In genomic region chr6:107459283-107460073, GRCh38 we compare ENCODE assay signal across 1 cellular context.
TF ChIP-seq lines count a peak whose summit lies in the region.

TSS of gene PDSS2 (minus strand) at chr6:107459564. CDS start at chr6:107459285, 279 bp downstream.

TF ChIP-seq in H1, 55 proteins besides CTCF, POLR2A, EP300 and RAD21 (continued from another document):
- TF ChIP-seq PHF8 (conservative IDR thresholded peaks at IDR 0.05; ENCODE audit: low read depth, low read length), result peak; percentile 62
- TF ChIP-seq RXRA (IDR thresholded peaks at IDR 0.05; ENCODE audit: insufficient read depth, low read depth, low read length), result no peak
- TF ChIP-seq POLR2AphosphoS5 (IDR thresholded peaks at IDR 0.05; ENCODE audit: low read depth, low read length), result peak; percentile 81
- 0 out of 2 replicates have a peak, but pooled peaks have one; percentile 3 for TF ChIP-seq JUN (IDR thresholded peaks at IDR 0.05; ENCODE audit: low read depth, low read length)
- peak; percentile 82 for TF ChIP-seq TBP (IDR thresholded peaks at IDR 0.05; ENCODE audit: low read depth, low read length)
- peak; percentile 50; the same call in 1 of the 2 replicates for TF ChIP-seq E2F6 (IDR thresholded peaks at IDR 0.05)
- TF ChIP-seq GTF2F1 (IDR thresholded peaks at IDR 0.05; ENCODE audit: borderline replicate concordance, low read depth, low read length), result 0 out of 2 replicates have a peak, but pooled peaks have one; percentile 6
- 0 out of 2 replicates have a peak, but pooled peaks have one; percentile 35 for TF ChIP-seq CHD2 (IDR thresholded peaks at IDR 0.05; ENCODE audit: low read length)
- no peak for TF ChIP-seq SIX5 (IDR thresholded peaks at IDR 0.05; ENCODE audit: low read depth, low read length)
- peak; percentile 66 for TF ChIP-seq ASH2L (IDR thresholded peaks at IDR 0.05; ENCODE audit: low read length)
- TF ChIP-seq BACH1 (IDR thresholded peaks at IDR 0.05; ENCODE audit: low read length), result no peak
- TF ChIP-seq RFX5 (IDR thresholded peaks at IDR 0.05; ENCODE audit: borderline replicate concordance, low read depth, low read length), result no peak
- TF ChIP-seq KDM4A (IDR thresholded peaks at IDR 0.05; ENCODE audit: low read depth, low read length, severe bottlenecking), result peak; percentile 68
- TF ChIP-seq BCL11A (IDR thresholded peaks at IDR 0.05; ENCODE audit: low read depth in 2 of 2, low read length in 2 of 2), result no peak
- no peak for TF ChIP-seq SRF (IDR thresholded peaks at IDR 0.05; ENCODE audit: low read depth, low read length)
- no peak for TF ChIP-seq CREB1 (IDR thresholded peaks at IDR 0.05)
- TF ChIP-seq CTBP2 (IDR thresholded peaks at IDR 0.05; ENCODE audit: borderline replicate concordance, insufficient read depth, insufficient read length, low read length), result no peak
- peak; percentile 83; the same call in 1 of the 2 replicates for TF ChIP-seq RBBP5 (IDR thresholded peaks at IDR 0.05; ENCODE audit: borderline replicate concordance, low read depth, low read length)
- 0 out of 2 replicates have a peak, but pooled peaks have one; percentile 63 for TF ChIP-seq MAX (IDR thresholded peaks at IDR 0.05)
- TF ChIP-seq KDM5A (IDR thresholded peaks at IDR 0.05; ENCODE audit: low read length), result peak; percentile 41; the same call in 1 of the 2 replicates
- TF ChIP-seq SAP30 (IDR thresholded peaks at IDR 0.05; ENCODE audit: insufficient read depth, insufficient replicate concordance, low read length), result peak; percentile 55
- peak; percentile 70; the same call in 1 of the 2 replicates for TF ChIP-seq SP1 (IDR thresholded peaks at IDR 0.05; ENCODE audit: low read depth, low read length)
- TF ChIP-seq RNF2 (IDR thresholded peaks at IDR 0.05; ENCODE audit: borderline replicate concordance, low read depth, low read length, missing control alignments, poor library complexity, severe bottlenecking), result no peak
- peak; percentile 72; the same call in 1 of the 2 replicates for TF ChIP-seq SP4 (IDR thresholded peaks at IDR 0.05; ENCODE audit: low read length)
- TF ChIP-seq NANOG (IDR thresholded peaks at IDR 0.05; ENCODE audit: insufficient read depth, low read depth, low read length, poor library complexity, severe bottlenecking), result no peak
- peak; percentile 93 for TF ChIP-seq TEAD4 (IDR thresholded peaks at IDR 0.05; ENCODE audit: low read depth, low read length)
- peak; percentile 86 for TF ChIP-seq ATF3 (IDR thresholded peaks at IDR 0.05; ENCODE audit: insufficient read depth, low read depth, low read length)
- TF ChIP-seq EGR1 (IDR thresholded peaks at IDR 0.05; ENCODE audit: borderline replicate concordance, low read depth, low read length), result peak; percentile 100
- peak; percentile 63; the same call in 1 of the 2 replicates for TF ChIP-seq FOSL1 (IDR thresholded peaks at IDR 0.05; ENCODE audit: insufficient read depth, low read depth, low read length)
- peak; percentile 88 for TF ChIP-seq TAF1 (IDR thresholded peaks at IDR 0.05; ENCODE audit: low read depth, low read length)
- no peak; a peak in 1 of 4 replicates for TF ChIP-seq HDAC2 (IDR thresholded peaks at IDR 0.05; ENCODE audit: borderline replicate concordance in 1 of 2, low read depth in 2 of 2, low read length in 2 of 2)
